14 cellular contexts compared by ENCODE assay signal in genomic region chr17:31152271-31152670, GRCh38. TPM values are rescaled to one million over a fixed set of nuclear protein-coding genes. Genes with fewer than 3 reads are reported as not detected.
A peak's percentile ranks its signal among the peaks of the same experiment; 100 is the strongest.
DNase-seq lines count a peak whose midpoint lies in the region; ATAC-seq, FAIRE-seq and TF ChIP-seq lines count a peak whose summit lies in the region.
"Had no signal": no experiment of that assay in that cellular context is flagged by ENCODE, and none has a peak within 500 bp of the region (broad histone marks: within the 10 kb centered on the region; RNA-seq: fewer than 3 reads in every experiment).

No MANE protein-coding gene starts in this region.

- no peak for TF ChIP-seq RAD21 in A549 (conservative IDR thresholded peaks at IDR 0.05 in 1 of 2, IDR thresholded peaks at IDR 0.05 in 1 of 2)

- H3K9me3 ChIP-seq in A549 (peaks cover 12% of the 10 kb centered on the region; the same call in 2 of the 3 replicates), pancreas (no peaks in the 10 kb centered on the region)
- H3K9me3 ChIP-seq: BLaER1 had no signal

- FAIRE-seq in A549 (lab: Jason Lieb, UNC): peak; percentile 49
- FAIRE-seq in RCC 7860 (lab: Jason Lieb, UNC): peak; percentile 40
- FAIRE-seq in endometrium (lab: Jason Lieb, UNC): peak; percentile 4
- peak; percentile 13 for FAIRE-seq in pancreas (lab: Jason Lieb, UNC)
- FAIRE-seq: H1 had no signal

- CTCF ChIA-PET in A549 (lab: Yijun Ruan, JAX): no interaction called here

- DNase-seq in A549 (ENCODE audit: low read depth in 1 of 2, low spot score in 1 of 2): no peak
- DNase-seq in RCC 7860 (ENCODE audit: low spot score): no peak
- DNase-seq in pancreas: no peak
- no peak for DNase-seq in AG08395 (ENCODE audit: low spot score)
- DNase-seq in foreskin melanocyte: no peak
- DNase-seq in NCI-H1694 treated with DMSO at 0.1 percent for 48 hours (lab: John Stamatoyannopoulos, UW): no peak
- DNase-seq: CD4-positive, alpha-beta memory T cell; DMS153; DMS79 treated with DMSO at 0.1 percent for 48 hours; GF-D8; H9 had no signal

- no peaks in the 10 kb centered on the region for H3K36me3 ChIP-seq in pancreas

- no peak for TF ChIP-seq EP300 in A549 (IDR thresholded peaks at IDR 0.05)

- H3K4me3 ChIP-seq in A549: no peak overlapping the region
- H3K4me3 ChIP-seq in pancreas: no peak overlapping the region
- H3K4me3 ChIP-seq: BLaER1 had no signal

- no peak for TF ChIP-seq POLR2A in A549 (IDR thresholded peaks at IDR 0.05; ENCODE audit: low read length)

- POLR2A ChIA-PET in A549 (lab: Yijun Ruan, JAX): no interaction called here

- WGBS in A549 (ENCODE audit: missing lambda C conversion rate): 93% methylated on average over 1 of the region's 1 CpG
- 91 to 97% methylated on average over 1 of the region's 1 CpG for WGBS in pancreas, 2 donors

- no peak overlapping the region for H3K27ac ChIP-seq in A549
- no peak overlapping the region for H3K27ac ChIP-seq in pancreas
- H3K27ac ChIP-seq: BLaER1 had no signal

- H3K27me3 ChIP-seq in pancreas: no peaks in the 10 kb centered on the region
- H3K27me3 ChIP-seq: BLaER1 had no signal

- no peak overlapping the region for H3K4me2 ChIP-seq in A549
- H3K4me2 ChIP-seq: BLaER1 had no signal

- intact Hi-C loops in pancreas (cut with DNase I): no loop called here

- H3K4me1 ChIP-seq in A549 (peaks cover 11% of the 10 kb centered on the region), pancreas (peaks cover 0 to 16% (median 8%) of the 10 kb centered on the region in 3 donors)
- H3K4me1 ChIP-seq: BLaER1 had no signal

- ATAC-seq in A549 (no peak), pancreas (no peak)

- TF ChIP-seq CTCF in A549 (IDR thresholded peaks at IDR 0.05): no peak
- TF ChIP-seq CTCF in pancreas (IDR thresholded peaks at IDR 0.05): no peak

TF ChIP-seq in A549, 52 proteins besides CTCF, POLR2A, EP300 and RAD21:
- TF ChIP-seq, protein P1, sequence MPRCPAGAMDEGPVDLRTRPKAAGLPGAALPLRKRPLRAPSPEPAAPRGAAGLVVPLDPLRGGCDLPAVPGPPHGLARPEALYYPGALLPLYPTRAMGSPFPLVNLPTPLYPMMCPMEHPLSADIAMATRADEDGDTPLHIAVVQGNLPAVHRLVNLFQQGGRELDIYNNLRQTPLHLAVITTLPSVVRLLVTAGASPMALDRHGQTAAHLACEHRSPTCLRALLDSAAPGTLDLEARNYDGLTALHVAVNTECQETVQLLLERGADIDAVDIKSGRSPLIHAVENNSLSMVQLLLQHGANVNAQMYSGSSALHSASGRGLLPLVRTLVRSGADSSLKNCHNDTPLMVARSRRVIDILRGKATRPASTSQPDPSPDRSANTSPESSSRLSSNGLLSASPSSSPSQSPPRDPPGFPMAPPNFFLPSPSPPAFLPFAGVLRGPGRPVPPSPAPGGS (IDR thresholded peaks at IDR 0.05): no peak
- TF ChIP-seq NPAS2 (CRISPR knock-in tag; IDR thresholded peaks at IDR 0.05; ENCODE audit: borderline replicate concordance): no peak
- no peak for TF ChIP-seq USF2 (IDR thresholded peaks at IDR 0.05)
- no peak for TF ChIP-seq CBX8 (IDR thresholded peaks at IDR 0.05)
- no peak for TF ChIP-seq MAZ (IDR thresholded peaks at IDR 0.05; ENCODE audit: borderline replicate concordance, low read depth, low read length)
- no peak for TF ChIP-seq SMC3 (IDR thresholded peaks at IDR 0.05)
- TF ChIP-seq HOXB13 (CRISPR knock-in tag; IDR thresholded peaks at IDR 0.05; ENCODE audit: low read depth): no peak
- no peak for TF ChIP-seq EHMT2 (IDR thresholded peaks at IDR 0.05; ENCODE audit: low read depth)
- no peak for TF ChIP-seq EHF (CRISPR knock-in tag; IDR thresholded peaks at IDR 0.05)
- TF ChIP-seq, protein P2, sequence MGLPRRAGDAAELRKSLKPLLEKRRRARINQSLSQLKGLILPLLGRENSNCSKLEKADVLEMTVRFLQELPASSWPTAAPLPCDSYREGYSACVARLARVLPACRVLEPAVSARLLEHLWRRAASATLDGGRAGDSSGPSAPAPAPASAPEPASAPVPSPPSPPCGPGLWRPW (IDR thresholded peaks at IDR 0.05): no peak
- no peak for TF ChIP-seq TP53 (CRISPR knock-in tag; IDR thresholded peaks at IDR 0.05)
- no peak for TF ChIP-seq NR3C1 (IDR thresholded peaks at IDR 0.05)
- TF ChIP-seq ZNF302 (CRISPR knock-in tag; IDR thresholded peaks at IDR 0.05): no peak
- no peak for TF ChIP-seq RCOR1 (IDR thresholded peaks at IDR 0.05; ENCODE audit: low read depth, low read length)
TF ChIP-seq in A549: peak in this region for 0.

RNA-seq across cellular contexts. Expression of gene NF1, which starts 57.5 kb away (rescaled TPM):
- polyA plus RNA-seq in A549 (2011; rRNA removed) (73.2 and 82.5 TPM in 2 replicates), A549 (2017; fragmentation: RNase III; extraction: RNeasy Plus Mini Kit Qiagen cat#74134 plus additional on column Dnase treatment) (15.9 to 17.6 TPM (median 16.6 TPM) in 3 replicates), pancreas (10 to 100 TPM in 1 of 2 donors, 1 to 10 TPM in 1; 6.6 to 11.2 TPM)
- polyA plus RNA-seq in A549 (2012; cell fraction: cytosol; rRNA removed): 16.5 and 17.0 TPM in 2 replicates
- polyA plus RNA-seq in A549 (2012; cell fraction: nucleus; rRNA removed): 16.4 and 20.9 TPM in 2 replicates
- 144 and 186 TPM in 2 replicates for polyA minus RNA-seq in A549 (2011; rRNA and poly(A)+ RNA removed)
- 10 to 100 TPM; 22.9 to 38.4 (median 30.2) TPM for total RNA-seq in pancreas
